Comparison of ENCODE assay signal across 20 cellular contexts in genomic region chr4:147003956-147004580, GRCh38. TPM values are rescaled to one million over a fixed set of nuclear protein-coding genes. Genes with fewer than 3 reads are reported as not detected.
DNase-seq lines count a peak whose midpoint lies in the region; FAIRE-seq and TF ChIP-seq lines count a peak whose summit lies in the region.
"Had no signal": no experiment of that assay in that cellular context is flagged by ENCODE, and none has a peak within 500 bp of the region (broad histone marks: within the 10 kb centered on the region; RNA-seq: fewer than 3 reads in every experiment).

No MANE protein-coding gene starts in this region.

- H3K27ac ChIP-seq in H9 (ENCODE audit: insufficient read length, low read depth, low read length) = peak overlapping the region; percentile 83
- peak overlapping the region; percentile 58 for H3K27ac ChIP-seq in iPS DF 6.9 (ENCODE audit: low read length)
- H3K27ac ChIP-seq: Peyer's patch had no signal

- no peaks in the 10 kb centered on the region for H3K36me3 Mint-ChIP-seq in H9 (ENCODE audit: insufficient read depth in 1 of 3, low read depth in 3 of 3)
- H3K36me3 Mint-ChIP-seq: CD14-positive monocyte had no signal

- H2AFZ ChIP-seq in H9 (ENCODE audit: low read length) = no peak overlapping the region

- H3K23me2 ChIP-seq in H9 (ENCODE audit: insufficient read length, low read depth, low read length, poor library complexity, severe bottlenecking) = no peaks in the 10 kb centered on the region

- H3K23ac ChIP-seq in H9 (ENCODE audit: insufficient read length, low read depth, low read length) = no peak overlapping the region

- no peak overlapping the region for H3K9ac ChIP-seq in H9 (ENCODE audit: extremely low read depth, insufficient read length, low read length)

- peak overlapping the region; percentile 82 to 93 (median 90) for H3K27ac Mint-ChIP-seq in H9

- H3K4me1 ChIP-seq in H9 (ENCODE audit: insufficient read depth, low read length) (peaks cover 5% of the 10 kb centered on the region; the same call in 1 of the 2 replicates), iPS DF 6.9 (ENCODE audit: control insufficient read depth, insufficient read depth, low read length) (peaks cover 7% of the 10 kb centered on the region; the same call in 1 of the 2 replicates)
- H3K4me1 ChIP-seq: Peyer's patch had no signal

- H4K91ac ChIP-seq in H9 (ENCODE audit: insufficient read length, low read depth, low read length) = no peak overlapping the region

- no CpG with 5 or more reads among the region's 7 CpGs for WGBS in H9 (ENCODE audit: extremely low coverage, insufficient read length, low lambda C conversion rate)
- no CpG with 5 or more reads among the region's 7 CpGs for WGBS in iPS DF 6.9 (ENCODE audit: insufficient coverage, insufficient read length)

- no peaks in the 10 kb centered on the region for H3K79me1 ChIP-seq in H9 (ENCODE audit: insufficient read depth, low read depth, low read length, poor library complexity, severe bottlenecking)

- no peak overlapping the region for H2BK15ac ChIP-seq in H9 (ENCODE audit: low read depth, low read length)

- peak overlapping the region; percentile 21 for H3K4me2 ChIP-seq in H9 (ENCODE audit: insufficient read depth, insufficient read length, low read length)

- DNase-seq in AG10803 (ENCODE audit: low read depth) = peak; percentile 54
- peak; percentile 58 for DNase-seq in H9
- DNase-seq in astrocyte of the hippocampus (ENCODE audit: low read depth, low spot score) = peak; percentile 34
- DNase-seq in iPS DF 6.9 (ENCODE audit: low read depth, low spot score) = no peak
- no peak for DNase-seq in GM19239 (ENCODE audit: insufficient read length, low spot score)
- DNase-seq in NCI-H146 (lab: John Stamatoyannopoulos, UW) = no peak
- DNase-seq in G401 (ENCODE audit: low spot score) = no peak
- DNase-seq: 8988T, GOT3, MG63, NCI-H1048, NCI-H1436, NCI-H1930, NCI-H526, Peyer's patch had no signal

- H3T11ph ChIP-seq in H9 (ENCODE audit: low read length) = no peak overlapping the region

- H2AK5ac ChIP-seq in H9 (ENCODE audit: insufficient read length, low read length) = no peak overlapping the region

- no peak overlapping the region for H4K5ac ChIP-seq in H9 (ENCODE audit: insufficient read length, low read depth, low read length)

- no peak overlapping the region for H3K4me3 Mint-ChIP-seq in H9
- H3K4me3 Mint-ChIP-seq: CD14-positive monocyte had no signal

- H3K79me2 ChIP-seq in H9 (ENCODE audit: insufficient read depth, low read length) = no peaks in the 10 kb centered on the region

- no peak overlapping the region for H2BK120ac ChIP-seq in H9 (ENCODE audit: low read depth, low read length, poor library complexity, severe bottlenecking)

- no peak overlapping the region for H3K56ac ChIP-seq in H9 (ENCODE audit: insufficient read length, low read depth, low read length)

- H4K8ac ChIP-seq in H9 (replicated peaks; ENCODE audit: insufficient read length, low read depth, low read length) = no peak overlapping the region

- H3K27me3 Mint-ChIP-seq in H9 (ENCODE audit: low read depth) = no peaks in the 10 kb centered on the region

- H2BK5ac ChIP-seq in H9 (ENCODE audit: insufficient read length, low read length) = no peak overlapping the region

- no peak overlapping the region for H2BK12ac ChIP-seq in H9 (ENCODE audit: insufficient read length, low read depth, low read length)

- no peaks in the 10 kb centered on the region for H3K36me3 ChIP-seq in iPS DF 6.9 (ENCODE audit: control insufficient read depth, insufficient read depth, low read length)
- H3K36me3 ChIP-seq: MG63, Peyer's patch had no signal

- H3K4me1 Mint-ChIP-seq in H9 = peaks cover 41 to 45% of the 10 kb centered on the region in 2 experiments
- H3K4me1 Mint-ChIP-seq: CD14-positive monocyte had no signal

- H2BK20ac ChIP-seq in H9 (ENCODE audit: low read depth, low read length, poor library complexity, severe bottlenecking) = no peak overlapping the region

- TF ChIP-seq CTCF in AG10803 (conservative IDR thresholded peaks at IDR 0.05; ENCODE audit: low read length) = no peak
- TF ChIP-seq CTCF in H9 (conservative IDR thresholded peaks at IDR 0.05) = no peak

- no peaks in the 10 kb centered on the region for H3K27me3 ChIP-seq in H9 (ENCODE audit: insufficient read depth, low read length)
- no peaks in the 10 kb centered on the region for H3K27me3 ChIP-seq in iPS DF 6.9 (ENCODE audit: control insufficient read depth, insufficient read depth, low read length)
- H3K27me3 ChIP-seq: MG63, Peyer's patch had no signal

- H3K4me3 ChIP-seq in AG10803 (ENCODE audit: low read length) (no peak overlapping the region), iPS DF 6.9 (ENCODE audit: low read length) (no peak overlapping the region)
- H3K4me3 ChIP-seq: K562, MG63, Peyer's patch had no signal

- no peaks in the 10 kb centered on the region for H4K20me1 ChIP-seq in H9 (ENCODE audit: control insufficient read depth, insufficient read depth, insufficient read length)

- H3K9me3 Mint-ChIP-seq in H9 = no peaks in the 10 kb centered on the region

- H3K14ac ChIP-seq in H9 (ENCODE audit: insufficient read depth, low read length) = no peak overlapping the region

- no peak overlapping the region for H3K18ac ChIP-seq in H9 (ENCODE audit: insufficient read length, low read depth, low read length)

- H3K4ac ChIP-seq in H9 (ENCODE audit: low read depth, low read length) = no peak overlapping the region

- in situ Hi-C loops in G401 (cut with HindIII; ENCODE audit: low sequenced_read_pairs) = no loop called here

- H3K9me3 ChIP-seq in H9 (ENCODE audit: control insufficient read depth, low read depth, low read length) = no peaks in the 10 kb centered on the region
- no peaks in the 10 kb centered on the region for H3K9me3 ChIP-seq in iPS DF 6.9 (ENCODE audit: control insufficient read depth, insufficient read depth, low read length)
- H3K9me3 ChIP-seq: MG63, Peyer's patch had no signal

- no peak for FAIRE-seq in GM19239 (lab: Jason Lieb, UNC)
- FAIRE-seq: GM12891, HepG2, K562 had no signal

RNA-seq across cellular contexts. Expression of gene TTC29, which starts 58.4 kb away (rescaled TPM):
- total RNA-seq in H9 (2021) = not detected in 2 replicates
- not detected in 2 replicates for total RNA-seq in G401 (2014; rRNA removed; shearing (Covaris generic))
- total RNA-seq: HepG2, K562, OCI-LY7, Peyer's patch had no signal

Comparison
In these comparisons a context has a peak if more than half of its experiments do, and no peak if none do; other contexts are left out.
1. DNase-seq: peak in AG10803 (single experiment), H9 (single experiment) and astrocyte of the hippocampus (single experiment); none in iPS DF 6.9 (single experiment), GM19239 (single experiment), NCI-H146 (single experiment) and G401 (single experiment).